22 cellular contexts compared by ENCODE assay signal in the genomic region with DNA sequence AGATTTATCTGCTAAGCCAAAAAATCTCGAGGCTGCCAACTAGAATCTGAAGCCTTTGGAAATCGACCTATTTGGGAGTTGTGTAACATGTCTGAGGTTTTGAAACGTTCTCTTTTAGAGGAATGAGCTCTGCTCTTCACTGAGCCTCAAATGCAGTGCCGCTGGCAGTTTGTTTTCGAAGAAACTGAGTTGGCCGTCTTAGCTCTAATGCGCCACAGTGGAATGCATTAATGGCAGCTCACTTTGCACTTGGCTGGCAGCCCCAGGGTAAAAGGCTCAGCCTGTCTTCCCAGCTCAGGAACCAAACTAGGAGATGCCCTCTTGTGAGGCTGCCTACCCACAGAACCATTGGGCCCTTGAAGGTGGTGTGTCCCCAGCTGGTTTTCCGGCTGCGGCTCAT.
"Had no signal": no experiment of that assay in that cellular context is flagged by ENCODE, and none has a peak within 500 bp of the region (broad histone marks: within the 10 kb centered on the region; RNA-seq: fewer than 3 reads in every experiment).

No MANE protein-coding gene starts in this region.

- H3K27me3 Mint-ChIP-seq: activated CD4-positive, alpha-beta T cell treated with anti-CD3 and anti-CD28 coated beads, Interleukin-2, amount 10 ng/mL, durations not matched to agents 24 days and 14 days; activated CD8-positive, alpha-beta memory T cell treated with anti-CD3 and anti-CD28 coated beads, Interleukin-2, amount 10 ng/mL, durations not matched to agents 7 days and 5 days; activated CD8-positive, alpha-beta T cell treated with anti-CD3 and anti-CD28 coated beads for 36 hours; activated naive CD8-positive, alpha-beta T cell; central memory CD8-positive, alpha-beta T cell; naive B cell had no signal

- H3K9me3 Mint-ChIP-seq: activated CD4-positive, alpha-beta T cell treated with anti-CD3 and anti-CD28 coated beads, Interleukin-2, amount 10 ng/mL, durations not matched to agents 24 days and 14 days; activated CD8-positive, alpha-beta T cell treated with anti-CD3 and anti-CD28 coated beads for 36 hours; central memory CD8-positive, alpha-beta T cell; immature natural killer cell; naive B cell had no signal

- H3K4me2 ChIP-seq: hepatocyte had no signal

- H3K4me1 Mint-ChIP-seq: activated CD4-positive, alpha-beta T cell treated with anti-CD3 and anti-CD28 coated beads, Interleukin-2, amount 10 ng/mL, durations not matched to agents 24 days and 14 days; activated CD8-positive, alpha-beta memory T cell treated with anti-CD3 and anti-CD28 coated beads, Interleukin-2, amount 10 ng/mL, durations not matched to agents 7 days and 5 days; central memory CD8-positive, alpha-beta T cell had no signal

- DNase-seq: activated CD4-positive, alpha-beta T cell treated with anti-CD3 and anti-CD28 coated beads, Interleukin-2, amount 10 ng/mL, durations not matched to agents 24 days and 14 days; activated CD8-positive, alpha-beta memory T cell treated with anti-CD3 and anti-CD28 coated beads, Interleukin-2, amount 10 ng/mL, durations not matched to agents 7 days and 5 days; activated CD8-positive, alpha-beta T cell treated with anti-CD3 and anti-CD28 coated beads for 36 hours; activated naive CD4-positive, alpha-beta T cell; activated T-cell treated with anti-CD3 and anti-CD28 coated beads for 4 hours; adrenal gland; colonic mucosa; esophagus squamous epithelium; foreskin keratinocyte; glutamatergic neuron; immature natural killer cell; mesenchymal stem cell; naive B cell; retina; stimulated activated CD4-positive, alpha-beta T cell treated with anti-CD3 and anti-CD28 coated beads, Interleukin-4, amount 100 ng/mL, for 1 hour; stimulated activated naive CD4-positive, alpha-beta T cell; thyroid gland had no signal

- ATAC-seq: activated CD8-positive, alpha-beta memory T cell treated with anti-CD3 and anti-CD28 coated beads, Interleukin-2, amount 10 ng/mL, durations not matched to agents 7 days and 5 days; activated CD8-positive, alpha-beta T cell treated with anti-CD3 and anti-CD28 coated beads for 36 hours; foreskin keratinocyte; SK-N-SH treated with all-trans-retinoic acid at 6 μM for 48 hours had no signal

- H3K79me2 ChIP-seq: hepatocyte had no signal

- H3K4me1 ChIP-seq: adrenal gland, breast epithelium, colonic mucosa, esophagus squamous epithelium, foreskin keratinocyte, thyroid gland had no signal

- H3K9me3 ChIP-seq: adrenal gland, breast epithelium, colonic mucosa, esophagus squamous epithelium, thyroid gland had no signal

- H3K27ac ChIP-seq: adrenal gland, breast epithelium, colonic mucosa, esophagus squamous epithelium, foreskin keratinocyte, hepatocyte, thyroid gland had no signal

- H3K27ac Mint-ChIP-seq: activated CD4-positive, alpha-beta T cell treated with anti-CD3 and anti-CD28 coated beads, Interleukin-2, amount 10 ng/mL, durations not matched to agents 24 days and 14 days; activated CD8-positive, alpha-beta memory T cell treated with anti-CD3 and anti-CD28 coated beads, Interleukin-2, amount 10 ng/mL, durations not matched to agents 7 days and 5 days; activated CD8-positive, alpha-beta T cell treated with anti-CD3 and anti-CD28 coated beads for 36 hours; activated naive CD8-positive, alpha-beta T cell; immature natural killer cell had no signal

- H3K4me3 ChIP-seq: adrenal gland, breast epithelium, colonic mucosa, esophagus squamous epithelium, hepatocyte, thyroid gland had no signal

- H3K36me3 ChIP-seq: breast epithelium had no signal

- H2AFZ ChIP-seq: hepatocyte had no signal

- H3K4me3 Mint-ChIP-seq: activated CD4-positive, alpha-beta T cell treated with anti-CD3 and anti-CD28 coated beads, Interleukin-2, amount 10 ng/mL, durations not matched to agents 24 days and 14 days; activated CD8-positive, alpha-beta memory T cell treated with anti-CD3 and anti-CD28 coated beads, Interleukin-2, amount 10 ng/mL, durations not matched to agents 7 days and 5 days; activated CD8-positive, alpha-beta T cell treated with anti-CD3 and anti-CD28 coated beads for 36 hours; activated naive CD8-positive, alpha-beta T cell; central memory CD8-positive, alpha-beta T cell; immature natural killer cell had no signal

- H3K27me3 ChIP-seq: adrenal gland, breast epithelium, colonic mucosa, esophagus squamous epithelium, foreskin keratinocyte, hepatocyte, thyroid gland had no signal
